In genomic region chr4:124964251-124964650, GRCh38 we compare ENCODE assay signal across 13 cellular contexts.
DNase-seq lines count a peak whose midpoint lies in the region; ATAC-seq and TF ChIP-seq lines count a peak whose summit lies in the region.
"Had no signal": no experiment of that assay in that cellular context is flagged by ENCODE, and none has a peak within 500 bp of the region (broad histone marks: within the 10 kb centered on the region; RNA-seq: fewer than 3 reads in every experiment).

No MANE protein-coding gene starts in this region.

- TF ChIP-seq POLR2A in erythroblast (IDR thresholded peaks at IDR 0.05; ENCODE audit: low read length) = no peak

- DNase-seq in LNCaP clone FGC (ENCODE audit: low read depth) (peak; percentile 94), NCI-H82 treated with DMSO at 0.1 percent for 48 hours (lab: John Stamatoyannopoulos, UW; ENCODE audit: unreplicated experiment) (peak; percentile 42), islet precursor cell (peak; percentile 54), neural crest cell (ENCODE audit: low read depth, low spot score) (no peak), erythroblast (lab: John Stamatoyannopoulos, UW) (no peak), anterior cingulate cortex (lab: John Stamatoyannopoulos, UW) (no peak), osteocyte (ENCODE audit: extremely low spot score, unreplicated experiment) (no peak)
- DNase-seq: ACHN; AML-193; Caco-2; CD4-positive, alpha-beta T cell; H9 had no signal

- H3K27ac Mint-ChIP-seq in neural crest cell (ENCODE audit: unreplicated experiment) (peak overlapping the region; percentile 29), osteocyte (ENCODE audit: unreplicated experiment) (no peak overlapping the region)
- H3K27ac Mint-ChIP-seq: CD4-positive, alpha-beta T cell; H9 had no signal

- H3K27me3 Mint-ChIP-seq in neural crest cell (ENCODE audit: low read depth) (no peaks in the 10 kb centered on the region), osteocyte (ENCODE audit: unreplicated experiment) (no peaks in the 10 kb centered on the region)
- H3K27me3 Mint-ChIP-seq: CD4-positive, alpha-beta T cell had no signal

- no peak overlapping the region for H3K4me3 ChIP-seq in LNCaP clone FGC (ENCODE audit: low read depth, low read length)

- H3K36me3 Mint-ChIP-seq in neural crest cell (ENCODE audit: low read depth) = peaks cover 16% of the 10 kb centered on the region
- peaks cover 3% of the 10 kb centered on the region for H3K36me3 Mint-ChIP-seq in osteocyte (ENCODE audit: unreplicated experiment)

- H3K4me3 Mint-ChIP-seq in neural crest cell (no peak overlapping the region), osteocyte (ENCODE audit: unreplicated experiment) (no peak overlapping the region)
- H3K4me3 Mint-ChIP-seq: CD4-positive, alpha-beta T cell; H9 had no signal

- H3K4me1 Mint-ChIP-seq in neural crest cell (no peaks in the 10 kb centered on the region), osteocyte (ENCODE audit: unreplicated experiment) (no peaks in the 10 kb centered on the region)
- H3K4me1 Mint-ChIP-seq: H9 had no signal

- TF ChIP-seq CTCF in LNCaP clone FGC (IDR thresholded peaks at IDR 0.05; ENCODE audit: control insufficient read depth, extremely low read depth, insufficient read depth) = peak; percentile 14; the same call in 1 of the 2 replicates
- no peak for TF ChIP-seq CTCF in neural crest cell (conservative IDR thresholded peaks at IDR 0.05)
- TF ChIP-seq CTCF in osteocyte (IDR thresholded peaks at IDR 0.05) = no peak

- peaks cover 18% of the 10 kb centered on the region for H3K9me3 Mint-ChIP-seq in neural crest cell
- peaks cover 18% of the 10 kb centered on the region for H3K9me3 Mint-ChIP-seq in osteocyte (ENCODE audit: unreplicated experiment)

- ATAC-seq in HG03520 (IDR thresholded peaks at IDR 0.05; ENCODE audit: unreplicated experiment) = no peak

Comparison
In these comparisons a context has a peak if more than half of its experiments do, and no peak if none do; other contexts are left out.
1. DNase-seq: peak in LNCaP clone FGC (single experiment), NCI-H82 treated with DMSO at 0.1 percent for 48 hours (single experiment) and islet precursor cell (single experiment); none in neural crest cell (single experiment), erythroblast (0 of 2), anterior cingulate cortex (0 of 58) and osteocyte (single experiment).